ENCODE assay signal across 9 cellular contexts in the genomic region with DNA sequence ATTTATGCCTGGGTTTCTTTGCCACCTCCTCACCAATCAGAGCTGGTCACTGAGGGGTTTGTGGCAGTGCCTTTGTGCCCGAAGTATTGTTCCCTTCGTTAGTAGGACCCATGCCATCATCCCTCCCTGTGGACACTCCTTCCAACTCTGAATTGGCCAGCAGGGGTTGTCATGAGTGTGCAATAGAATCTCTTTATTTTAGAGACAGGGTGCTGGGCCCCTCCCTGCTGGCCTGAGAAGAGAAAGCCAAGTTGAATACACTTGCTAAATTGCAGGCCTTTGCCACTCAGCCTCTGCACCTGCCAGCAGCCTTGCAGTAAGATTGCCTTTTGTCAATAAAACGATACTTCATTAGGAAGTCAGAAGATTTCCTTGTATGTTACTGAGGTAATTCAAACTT. TPM values are rescaled to one million over a fixed set of nuclear protein-coding genes. Genes with fewer than 3 reads are reported as not detected.
DNase-seq lines count a peak whose midpoint lies in the region; ATAC-seq and TF ChIP-seq lines count a peak whose summit lies in the region.
"Had no signal": no experiment of that assay in that cellular context is flagged by ENCODE, and none has a peak within 500 bp of the region (broad histone marks: within the 10 kb centered on the region; RNA-seq: fewer than 3 reads in every experiment).

No MANE protein-coding gene starts in this region.

- peaks cover 31 to 60% of the 10 kb centered on the region in 2 donors for H3K36me3 Mint-ChIP-seq in CD4-positive, alpha-beta memory T cell

- H3K4me2 ChIP-seq in osteoblast (ENCODE audit: insufficient read depth, low read length) = no peak overlapping the region

- no peaks in the 10 kb centered on the region for H3K79me2 ChIP-seq in osteoblast (ENCODE audit: insufficient read depth, low read length)

- POLR2A ChIA-PET in CD4-positive, alpha-beta memory T cell (lab: Charles Lee; ENCODE audit: partially characterized antibody) = no interaction called here

- H3K9me3 ChIP-seq in osteoblast (ENCODE audit: low read depth, low read length) = no peaks in the 10 kb centered on the region
- no peaks in the 10 kb centered on the region for H3K9me3 ChIP-seq in CD4-positive, alpha-beta memory T cell (ENCODE audit: control insufficient read depth in 1 of 2, low read length in 2 of 2)

- H2AFZ ChIP-seq in osteoblast (ENCODE audit: low read length) = no peak overlapping the region

- no peak overlapping the region for H3K27ac ChIP-seq in osteoblast (ENCODE audit: low read depth, low read length)
- H3K27ac ChIP-seq in CD4-positive, alpha-beta memory T cell (ENCODE audit: low read depth, low read length) = no peak overlapping the region

- peaks cover 35% of the 10 kb centered on the region for H3K36me3 ChIP-seq in osteoblast (ENCODE audit: insufficient read depth, low read length)
- H3K36me3 ChIP-seq in CD4-positive, alpha-beta memory T cell (ENCODE audit: insufficient read depth, low read length) = peaks cover 40% of the 10 kb centered on the region

- no peak overlapping the region for H3K4me3 ChIP-seq in epithelial cell of proximal tubule (ENCODE audit: low read depth, low read length)
- no peak overlapping the region for H3K4me3 ChIP-seq in osteoblast (ENCODE audit: insufficient read depth, low read length)
- H3K4me3 ChIP-seq in CD4-positive, alpha-beta memory T cell (ENCODE audit: low read length in 2 of 2) = no peak overlapping the region

- ATAC-seq in HG02610 (IDR thresholded peaks at IDR 0.05; ENCODE audit: unreplicated experiment) (no peak), HG03460 (IDR thresholded peaks at IDR 0.05; ENCODE audit: unreplicated experiment) (no peak), HG03097 (IDR thresholded peaks at IDR 0.05; ENCODE audit: low FRiP score, unreplicated experiment) (no peak)
- ATAC-seq: naive thymus-derived CD8-positive, alpha-beta T cell had no signal

- DNase-seq in ELR (ENCODE audit: low read depth) = peak; percentile 41
- peak; percentile 86 for DNase-seq in NCI-H2107 treated with DMSO at 0.1 percent for 48 hours (lab: John Stamatoyannopoulos, UW; ENCODE audit: unreplicated experiment)
- DNase-seq in epithelial cell of proximal tubule (ENCODE audit: low read depth) = no peak
- no peak for DNase-seq in osteoblast (ENCODE audit: insufficient read length, low spot score, missing footprints)
- DNase-seq in CD4-positive, alpha-beta memory T cell = no peak
- DNase-seq: naive thymus-derived CD8-positive, alpha-beta T cell had no signal

- intact Hi-C loops in CD4-positive, alpha-beta memory T cell (cut with micrococcal nuclease) = no loop called here

- peaks cover 0 to 4% (median 3%) of the 10 kb centered on the region in 4 donors for H3K4me1 Mint-ChIP-seq in CD4-positive, alpha-beta memory T cell

- no peaks in the 10 kb centered on the region for H3K9me3 Mint-ChIP-seq in CD4-positive, alpha-beta memory T cell
- H3K9me3 Mint-ChIP-seq: naive thymus-derived CD8-positive, alpha-beta T cell had no signal

- H3K27me3 Mint-ChIP-seq in CD4-positive, alpha-beta memory T cell = no peaks in the 10 kb centered on the region
- H3K27me3 Mint-ChIP-seq: naive thymus-derived CD8-positive, alpha-beta T cell had no signal

- H3K27ac Mint-ChIP-seq in CD4-positive, alpha-beta memory T cell = no peak overlapping the region

- H4K20me1 ChIP-seq in osteoblast (ENCODE audit: insufficient read depth, low read length) = no peaks in the 10 kb centered on the region

- TF ChIP-seq CTCF in epithelial cell of proximal tubule (conservative IDR thresholded peaks at IDR 0.05; ENCODE audit: low read depth, low read length) (peak; percentile 52), osteoblast (IDR thresholded peaks at IDR 0.05; ENCODE audit: extremely low read depth, low read depth, low read length) (peak; percentile 44)

- CTCF ChIA-PET in CD4-positive, alpha-beta memory T cell (lab: Charles Lee; ENCODE audit: partially characterized antibody) = no interaction called here

- H3K4me1 ChIP-seq in osteoblast (ENCODE audit: insufficient read depth, low read length) = no peaks in the 10 kb centered on the region
- H3K4me1 ChIP-seq in CD4-positive, alpha-beta memory T cell (ENCODE audit: insufficient read depth, low read length) = peaks cover 4% of the 10 kb centered on the region

- H3K27me3 ChIP-seq in osteoblast (ENCODE audit: insufficient read depth, low read length) = no peaks in the 10 kb centered on the region
- H3K27me3 ChIP-seq in CD4-positive, alpha-beta memory T cell (ENCODE audit: insufficient read depth, low read length) = no peaks in the 10 kb centered on the region

- H3K4me3 Mint-ChIP-seq in CD4-positive, alpha-beta memory T cell = no peak overlapping the region
- H3K4me3 Mint-ChIP-seq: naive thymus-derived CD8-positive, alpha-beta T cell had no signal

RNA-seq across cellular contexts. Expression of gene SLC12A3, which starts 40.7 kb away (rescaled TPM):
- total RNA-seq in epithelial cell of proximal tubule (not detected in 2 replicates), osteoblast (not detected in 2 replicates)
- total RNA-seq in CD4-positive, alpha-beta memory T cell = not detected
- not detected for polyA plus RNA-seq in CD4-positive, alpha-beta memory T cell
- total RNA-seq: naive thymus-derived CD8-positive, alpha-beta T cell had no signal
- polyA plus RNA-seq: naive thymus-derived CD8-positive, alpha-beta T cell had no signal

Comparison
In these comparisons a context has a peak if more than half of its experiments do, and no peak if none do; other contexts are left out.
1. DNase-seq: peak in ELR (single experiment) and NCI-H2107 treated with DMSO at 0.1 percent for 48 hours (single experiment); none in epithelial cell of proximal tubule (single experiment), osteoblast (single experiment) and CD4-positive, alpha-beta memory T cell (0 of 5).